ENCODE assay signal across 30 cellular contexts in the genomic region with DNA sequence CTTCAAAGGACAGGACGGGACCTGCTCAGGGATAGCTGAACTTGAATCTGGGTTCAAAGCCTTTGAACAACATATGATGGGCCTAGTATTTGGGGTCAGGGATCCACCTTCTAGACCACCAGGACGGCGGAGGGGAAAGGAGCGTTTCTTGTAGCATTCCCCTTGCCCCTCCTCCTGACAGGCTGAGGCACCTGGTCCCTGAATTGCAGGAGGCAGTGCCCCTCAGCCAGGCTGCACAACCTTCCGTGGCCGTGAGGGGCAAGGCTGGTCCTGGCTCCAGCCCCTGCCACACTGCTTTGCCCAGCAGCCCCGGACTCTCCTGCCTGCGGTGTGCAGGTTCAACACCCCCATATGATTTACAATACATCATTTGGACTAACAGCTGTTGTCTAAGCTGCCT. TPM values are rescaled to one million over a fixed set of nuclear protein-coding genes. Genes with fewer than 3 reads are reported as not detected.
DNase-seq lines count a peak whose midpoint lies in the region; ATAC-seq and TF ChIP-seq lines count a peak whose summit lies in the region.
"Had no signal": no experiment of that assay in that cellular context is flagged by ENCODE, and none has a peak within 500 bp of the region (broad histone marks: within the 10 kb centered on the region; RNA-seq: fewer than 3 reads in every experiment).

No MANE protein-coding gene starts in this region.

- peaks cover 69% of the 10 kb centered on the region for H3K4me1 ChIP-seq in OCI-LY3 (ENCODE audit: low read length)
- no peaks in the 10 kb centered on the region for H3K4me1 ChIP-seq in lower lobe of right lung
- H3K4me1 ChIP-seq in spleen, result peaks cover 3 to 33% (median 7%) of the 10 kb centered on the region in 6 donors
- H3K4me1 ChIP-seq in body of pancreas, result no peaks in the 10 kb centered on the region
- H3K4me1 ChIP-seq: HAP-1 had no signal

- H3K9me3 ChIP-seq in OCI-LY3 (ENCODE audit: insufficient read depth, low read length) (no peaks in the 10 kb centered on the region), lower lobe of right lung (no peaks in the 10 kb centered on the region), spleen (no peaks in the 10 kb centered on the region), body of pancreas (no peaks in the 10 kb centered on the region)
- H3K9me3 ChIP-seq: HAP-1, MG63 had no signal

- H3K9ac ChIP-seq in OCI-LY3 (ENCODE audit: low read length), result peak overlapping the region; percentile 85

- ATAC-seq in lower lobe of right lung (no peak), body of pancreas (no peak)
- ATAC-seq: GM12878 had no signal

- TF ChIP-seq POLR2A in spleen (IDR thresholded peaks at IDR 0.05), result no peak
- TF ChIP-seq POLR2A in body of pancreas (IDR thresholded peaks at IDR 0.05), result no peak

- DNase-seq in DMS 273 (lab: John Stamatoyannopoulos, UW; ENCODE audit: unreplicated experiment), result peak; percentile 46
- no peak for DNase-seq in DMS 273 treated with DMSO at 0.1 percent for 48 hours (lab: John Stamatoyannopoulos, UW)
- peak; percentile 28 for DNase-seq in lower lobe of right lung
- DNase-seq in spleen, result peak; percentile 34
- no peak for DNase-seq in NCI-H187 (lab: John Stamatoyannopoulos, UW)
- no peak for DNase-seq in ACHN
- DNase-seq in body of pancreas, result no peak
- DNase-seq: CD4-positive, alpha-beta memory T cell; COR-L47; DMS79; EL; GDM1; GOT3; HFFc6; KBM-7; MG63; NCI-H1092; NCI-H1417 treated with DMSO at 0.1 percent for 48 hours; NCI-H1694 treated with DMSO at 0.1 percent for 48 hours; NCI-H2081 treated with DMSO at 0.1 percent for 48 hours; NCI-H2171; NCI-H226; NCI-H748 treated with DMSO at 0.1 percent for 48 hours; NK-92 treated with Interleukin-12 subunit alpha and Interleukin-12 subunit beta, amount 100 ng/mL, for 24 hours; PC-9; SHP77 had no signal

- peak overlapping the region; percentile 79 for H3K4me3 ChIP-seq in OCI-LY3 (ENCODE audit: low read length)
- no peak overlapping the region for H3K4me3 ChIP-seq in lower lobe of right lung
- H3K4me3 ChIP-seq in spleen, result no peak overlapping the region
- no peak overlapping the region for H3K4me3 ChIP-seq in body of pancreas
- H3K4me3 ChIP-seq: GM12878, HAP-1, MG63, PC-9 had no signal

- H2AFZ ChIP-seq in OCI-LY3 (ENCODE audit: low read depth, low read length), result no peak overlapping the region
- H2AFZ ChIP-seq: PC-9 had no signal

- 82 to 94% (median 85%) methylated on average over 8 of the region's 8 CpGs for WGBS in spleen, 5 donors
- 74 to 86% methylated on average over 6 to 8 of the region's 8 CpGs for WGBS in body of pancreas, 2 donors

- intact Hi-C loops in lower lobe of right lung (cut with DNase I) (no loop called here), spleen (cut with DNase I; ENCODE audit: low total_unique reads) (no loop called here), body of pancreas (cut with DNase I) (no loop called here)

- in situ Hi-C loops in ACHN (cut with HindIII; ENCODE audit: low pct_ligation_motif_present, low pct_unique_long_range_greater_than_20kb, low sequenced_read_pairs), result no loop called here

- H3K36me3 ChIP-seq in OCI-LY3 (replicated peaks; ENCODE audit: low read depth, low read length) (peaks cover 43% of the 10 kb centered on the region), lower lobe of right lung (no peaks in the 10 kb centered on the region), spleen (no peaks in the 10 kb centered on the region), body of pancreas (replicated peaks in 1 of 2; ENCODE audit: insufficient read depth in 1 of 2, low read depth in 2 of 2) (no peaks in the 10 kb centered on the region)
- H3K36me3 ChIP-seq: HAP-1, MG63 had no signal

- H3K4me2 ChIP-seq in OCI-LY3 (ENCODE audit: low read length), result peak overlapping the region; percentile 99
- H3K4me2 ChIP-seq: PC-9 had no signal

- H3K27me3 ChIP-seq in OCI-LY3 (ENCODE audit: low read depth, low read length) (no peaks in the 10 kb centered on the region), lower lobe of right lung (ENCODE audit: low read depth) (peaks cover 71% of the 10 kb centered on the region), spleen (replicated peaks in 1 of 7) (peaks cover 0 to 87% (median 30%) of the 10 kb centered on the region in 7 donors), body of pancreas (peaks cover 0 to 4% of the 10 kb centered on the region in 2 donors)
- H3K27me3 ChIP-seq: MG63 had no signal

- peaks cover 60% of the 10 kb centered on the region for H3K79me2 ChIP-seq in OCI-LY3 (ENCODE audit: low read length)

- TF ChIP-seq CTCF in OCI-LY3 (IDR thresholded peaks at IDR 0.05; ENCODE audit: low read depth, low read length), result no peak
- TF ChIP-seq CTCF in lower lobe of right lung (IDR thresholded peaks at IDR 0.05), result no peak
- TF ChIP-seq CTCF in spleen (IDR thresholded peaks at IDR 0.05 in 8 of 11, conservative IDR thresholded peaks at IDR 0.05 in 3 of 11), result no peak
- TF ChIP-seq CTCF in body of pancreas (IDR thresholded peaks at IDR 0.05), result no peak

- no peaks in the 10 kb centered on the region for H4K20me1 ChIP-seq in OCI-LY3 (ENCODE audit: insufficient read depth, low read length)

- H3K27ac ChIP-seq in OCI-LY3 (ENCODE audit: low read length) (peak overlapping the region; percentile 98), lower lobe of right lung (no peak overlapping the region), spleen (no peak overlapping the region), body of pancreas (no peak overlapping the region)
- H3K27ac ChIP-seq: 22Rv1, PC-9 had no signal

RNA-seq across cellular contexts. Expression of gene INSIG1, which starts 58.1 kb away (rescaled TPM):
- total RNA-seq in lower lobe of right lung (70.9 TPM), spleen (10 to 100 TPM; 26.2 to 61.8 (median 31.6) TPM), body of pancreas (10 to 100 TPM; 47.0 to 79.8 TPM)
- 10 to 100 TPM; 15.8 to 20.5 (median 18.6) TPM for polyA plus RNA-seq in spleen

Comparison
In these comparisons a context has a peak if more than half of its experiments do, and no peak if none do; other contexts are left out.
1. DNase-seq: peak in DMS 273 (single experiment), lower lobe of right lung (single experiment) and spleen (single experiment); none in DMS 273 treated with DMSO at 0.1 percent for 48 hours (single experiment), NCI-H187 (0 of 2), ACHN (single experiment) and body of pancreas (0 of 4).